In the genomic region with DNA sequence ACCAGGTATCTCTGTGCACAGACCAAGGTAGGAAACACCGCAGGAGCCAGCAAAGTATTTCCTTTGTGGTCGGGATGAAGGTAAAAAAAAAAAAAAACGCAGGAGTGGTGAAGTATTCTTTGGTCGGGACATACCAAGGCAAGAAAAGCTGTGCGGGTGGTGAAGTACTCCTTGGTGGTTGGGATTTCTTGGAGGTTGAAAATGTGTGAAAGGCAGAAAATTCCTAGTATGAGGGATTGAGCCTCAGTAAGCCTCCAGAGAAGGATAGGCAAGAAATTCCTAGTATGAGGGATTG, we compare ENCODE assay signal across 28 cellular contexts.
"Had no signal": no experiment of that assay in that cellular context is flagged by ENCODE, and none has a peak within 500 bp of the region (broad histone marks: within the 10 kb centered on the region; RNA-seq: fewer than 3 reads in every experiment).

No MANE protein-coding gene starts in this region.

- H3K4me1 ChIP-seq: parathyroid adenoma, psoas muscle, stomach, thyroid gland, tibial nerve, upper lobe of right lung, uterus had no signal

- H3K36me3 Mint-ChIP-seq: natural killer cell; stimulated activated effector memory CD8-positive, alpha-beta T cell treated with anti-CD3 and anti-CD28 coated beads, Interleukin-12 subunit alpha, Interleukin-12 subunit beta, amount 100 ng/mL, for 72 hours; stimulated activated naive B cell treated with anti-CD40 and anti-IgM and Interleukin-4, amounts not matched to agents 10 μg/mL and 1 μg/mL and 100 μg/mL, for 72 hours; type B pancreatic cell had no signal

- ATAC-seq: naive thymus-derived CD4-positive, alpha-beta T cell; natural killer cell; psoas muscle; right cardiac atrium; sciatic nerve; stimulated activated effector memory CD8-positive, alpha-beta T cell treated with anti-CD3 and anti-CD28 coated beads, Interleukin-12 subunit alpha, Interleukin-12 subunit beta, amount 100 ng/mL, for 72 hours; stimulated activated naive B cell treated with anti-CD40 and anti-IgM and Interleukin-4, amounts not matched to agents 10 μg/mL and 1 μg/mL and 100 μg/mL, for 72 hours; upper lobe of right lung had no signal

- H2AFZ ChIP-seq: parathyroid adenoma had no signal

- H3K4me3 Mint-ChIP-seq: naive thymus-derived CD4-positive, alpha-beta T cell; natural killer cell; nephron; neural progenitor cell; stimulated activated effector memory CD8-positive, alpha-beta T cell treated with anti-CD3 and anti-CD28 coated beads, Interleukin-12 subunit alpha, Interleukin-12 subunit beta, amount 100 ng/mL, for 72 hours; stimulated activated naive B cell treated with anti-CD40 and anti-IgM and Interleukin-4, amounts not matched to agents 10 μg/mL and 1 μg/mL and 100 μg/mL, for 72 hours; stimulated activated naive CD8-positive, alpha-beta T cell treated with anti-CD3 and anti-CD28 coated beads, Interleukin-15, Interleukin-2, amounts not matched to agents 100 ng/mL and 50 ng/mL, for 24 hours; type B pancreatic cell had no signal

- H3K27ac Mint-ChIP-seq: natural killer cell; nephron; neural progenitor cell; progenitor cell of endocrine pancreas; stimulated activated effector memory CD8-positive, alpha-beta T cell treated with anti-CD3 and anti-CD28 coated beads, Interleukin-12 subunit alpha, Interleukin-12 subunit beta, amount 100 ng/mL, for 72 hours; stimulated activated naive B cell treated with anti-CD40 and anti-IgM and Interleukin-4, amounts not matched to agents 10 μg/mL and 1 μg/mL and 100 μg/mL, for 72 hours; stimulated activated naive CD8-positive, alpha-beta T cell treated with anti-CD3 and anti-CD28 coated beads, Interleukin-15, Interleukin-2, amounts not matched to agents 100 ng/mL and 50 ng/mL, for 24 hours; type B pancreatic cell had no signal

- H3K36me3 ChIP-seq: neural progenitor cell, ovary, stomach, thoracic aorta, thyroid gland, tibial nerve, upper lobe of right lung, uterus had no signal

- H3K9ac ChIP-seq: neural progenitor cell, parathyroid adenoma had no signal

- H3K27me3 Mint-ChIP-seq: naive thymus-derived CD4-positive, alpha-beta T cell; progenitor cell of endocrine pancreas; stimulated activated naive B cell treated with anti-CD40 and anti-IgM and Interleukin-4, amounts not matched to agents 10 μg/mL and 1 μg/mL and 100 μg/mL, for 72 hours; stimulated activated naive CD8-positive, alpha-beta T cell treated with anti-CD3 and anti-CD28 coated beads, Interleukin-15, Interleukin-2, amounts not matched to agents 100 ng/mL and 50 ng/mL, for 24 hours; type B pancreatic cell had no signal

- H3K27me3 ChIP-seq: neural progenitor cell, ovary, stomach, thyroid gland, tibial nerve, upper lobe of right lung, uterus had no signal

- H3K9me3 ChIP-seq: ovary, psoas muscle, thoracic aorta, thyroid gland, upper lobe of right lung, uterus had no signal

- DNase-seq: naive thymus-derived CD4-positive, alpha-beta T cell; natural killer cell; occipital lobe; ovary; posterior cingulate gyrus; psoas muscle; right cardiac atrium; stimulated activated CD4-positive, alpha-beta T cell treated with anti-CD3 and anti-CD28 coated beads, Interleukin-15, amount 100 ng/mL, for 24 hours; stimulated activated CD4-positive, alpha-beta T cell treated with anti-CD3 and anti-CD28 coated beads, Interleukin-2, amount 100 ng/mL, for 24 hours; stimulated activated CD4-positive, alpha-beta T cell treated with anti-CD3 and anti-CD28 coated beads, Interleukin-2, amount 100 ng/mL, for 48 hours; stimulated activated CD4-positive, alpha-beta T cell treated with anti-CD3 and anti-CD28 coated beads, Interleukin-4, amount 100 ng/mL, for 24 hours; stimulated activated naive B cell treated with anti-CD40 and anti-IgM and Interleukin-4, amounts not matched to agents 10 μg/mL and 1 μg/mL and 100 μg/mL, for 72 hours; stimulated activated naive CD4-positive, alpha-beta T cell treated with Interleukin-2 at 50 U/mL for 16 hours; stomach; thyroid gland; upper lobe of right lung; uterus had no signal

- H3K4me3 ChIP-seq: neural progenitor cell, ovary, psoas muscle, skin epidermis, stomach, thoracic aorta, thyroid gland, tibial nerve, upper lobe of right lung, uterus had no signal

- H3K79me2 ChIP-seq: parathyroid adenoma had no signal

- H3K4me1 Mint-ChIP-seq: natural killer cell; stimulated activated effector memory CD8-positive, alpha-beta T cell treated with anti-CD3 and anti-CD28 coated beads, Interleukin-12 subunit alpha, Interleukin-12 subunit beta, amount 100 ng/mL, for 72 hours; stimulated activated naive B cell treated with anti-CD40 and anti-IgM and Interleukin-4, amounts not matched to agents 10 μg/mL and 1 μg/mL and 100 μg/mL, for 72 hours had no signal

- H3K27ac ChIP-seq: neural progenitor cell, ovary, parathyroid adenoma, psoas muscle, skin epidermis, stomach, thoracic aorta, thyroid gland, tibial nerve, upper lobe of right lung, uterus had no signal
